In genomic region chr12:69238589-69239285, GRCh38 we compare ENCODE assay signal across 8 cellular contexts. TPM values are rescaled to one million over a fixed set of nuclear protein-coding genes. Genes with fewer than 3 reads are reported as not detected.
DNase-seq lines count a peak whose midpoint lies in the region; ATAC-seq lines count a peak whose summit lies in the region.

No MANE protein-coding gene starts in this region.

- 32 to 37% methylated on average over 5 to 10 of the region's 13 CpGs for WGBS in mesodermal cell (ENCODE audit: insufficient coverage in 2 of 2), 2 experiments

- H3K9me3 ChIP-seq in mesodermal cell (ENCODE audit: control insufficient read depth, low read length): no peaks in the 10 kb centered on the region

- ATAC-seq in GM19025 (IDR thresholded peaks at IDR 0.05; ENCODE audit: low read depth, unreplicated experiment) (peak; percentile 1), HG03095 (IDR thresholded peaks at IDR 0.05; ENCODE audit: unreplicated experiment) (peak; percentile 0), left lobe of liver (no peak), GM21423 (IDR thresholded peaks at IDR 0.05; ENCODE audit: unreplicated experiment) (no peak)

- H3K4me3 ChIP-seq in mesodermal cell (ENCODE audit: extremely low read depth, insufficient read depth, low read length, poor library complexity, severe bottlenecking): peak overlapping the region; percentile 97

- H3K36me3 ChIP-seq in mesodermal cell (ENCODE audit: control insufficient read depth, insufficient read depth, low read length): peaks cover 11% of the 10 kb centered on the region

- peaks cover 5% of the 10 kb centered on the region for H3K4me1 ChIP-seq in mesodermal cell (ENCODE audit: control insufficient read depth, insufficient read depth, low read length, poor library complexity, severe bottlenecking)

- H3K27ac ChIP-seq in angular gyrus (ENCODE audit: low read depth, low read length) (peak overlapping the region; percentile 79), mesodermal cell (ENCODE audit: low read depth, low read length, severe bottlenecking) (peak overlapping the region; percentile 89)

- DNase-seq in left lobe of liver (ENCODE audit: low spot score): no peak
- no peak for DNase-seq in foreskin melanocyte
- DNase-seq in H4 (ENCODE audit: low spot score): no peak

RNA-seq across cellular contexts. Expression of gene CPSF6, which starts 0.6 kb away (rescaled TPM):
- 57.7 TPM for polyA plus RNA-seq in mesodermal cell (2013, experiment 1 of 2)
- 72.5 TPM for polyA plus RNA-seq in mesodermal cell (2013, experiment 2 of 2)
- 17.8 TPM for total RNA-seq in left lobe of liver
- 22.4 and 25.3 TPM in 2 replicates for total RNA-seq in H4 (2014; rRNA removed; shearing (Covaris generic))

Comparison
In these comparisons a context has a peak if more than half of its experiments do, and no peak if none do; other contexts are left out.
1. ATAC-seq: peak in GM19025 (single experiment) and HG03095 (single experiment); none in left lobe of liver (single experiment) and GM21423 (single experiment).